ENCODE assay signal across 1 cellular context in the genomic region with DNA sequence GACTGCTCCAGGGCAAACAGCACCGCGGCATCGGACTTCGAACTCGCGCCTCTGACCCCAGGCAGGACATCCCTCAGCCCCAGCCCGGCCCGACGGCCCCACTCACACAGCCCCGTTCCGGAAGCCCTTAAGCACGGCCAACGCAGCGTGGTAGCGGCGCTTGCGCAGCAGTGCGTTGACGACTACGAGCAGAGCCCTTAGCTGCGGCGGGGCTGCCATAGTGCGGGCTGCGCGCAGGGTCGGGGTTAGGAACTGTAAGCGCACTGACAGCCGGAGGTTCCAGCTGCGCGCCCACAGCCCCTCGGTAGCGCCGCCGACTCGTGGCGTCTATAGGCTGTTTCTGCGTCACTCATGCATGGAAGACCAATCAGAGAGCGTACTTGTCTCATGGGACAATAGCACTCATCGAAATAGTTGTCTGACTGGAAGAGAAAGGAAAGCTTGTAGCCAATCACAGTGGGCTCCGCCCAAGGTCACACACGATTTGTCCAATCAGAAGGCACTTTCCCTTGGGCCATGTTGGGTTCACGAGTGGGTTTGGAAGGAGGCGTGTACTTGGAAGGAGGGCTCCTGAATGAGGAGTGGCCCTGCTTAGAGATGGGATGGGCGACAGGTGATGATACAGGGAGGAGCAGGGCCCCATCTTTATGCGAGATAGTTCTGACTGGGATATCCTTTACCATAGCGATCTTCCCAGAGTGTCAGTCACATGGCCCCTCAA.
TF ChIP-seq lines count a peak whose summit lies in the region.

Gene PXMP4, minus strand, starts transcription at position 322 of the 721 bp plus-strand sequence. Its CDS starts 103 bp downstream, at position 219.

TF ChIP-seq in HepG2, 621 proteins besides CTCF, POLR2A, EP300 and RAD21 (continued from another document):
- no peak; the same call in 1 of the 2 replicates for TF ChIP-seq ZNF609 (CRISPR knock-in tag; IDR thresholded peaks at IDR 0.05; ENCODE audit: borderline replicate concordance)
- TF ChIP-seq ZNF672 (CRISPR knock-in tag; IDR thresholded peaks at IDR 0.05) = no peak
- TF ChIP-seq ZNF333 (CRISPR knock-in tag; IDR thresholded peaks at IDR 0.05; ENCODE audit: borderline replicate concordance) = no peak
- TF ChIP-seq SIX4 (CRISPR knock-in tag; IDR thresholded peaks at IDR 0.05) = no peak
- TF ChIP-seq THRA (CRISPR knock-in tag; IDR thresholded peaks at IDR 0.05; ENCODE audit: borderline replicate concordance) = no peak
- no peak for TF ChIP-seq ZNF562 (CRISPR knock-in tag; IDR thresholded peaks at IDR 0.05; ENCODE audit: borderline replicate concordance)
- no peak for TF ChIP-seq E2F1 (CRISPR knock-in tag; IDR thresholded peaks at IDR 0.05)
- TF ChIP-seq ZNF570 (CRISPR knock-in tag; IDR thresholded peaks at IDR 0.05; ENCODE audit: borderline replicate concordance) = no peak
- TF ChIP-seq PRDM4 (CRISPR knock-in tag; IDR thresholded peaks at IDR 0.05; ENCODE audit: borderline replicate concordance) = no peak
- TF ChIP-seq RFXANK (CRISPR knock-in tag; IDR thresholded peaks at IDR 0.05) = no peak
- TF ChIP-seq POGK (CRISPR knock-in tag; conservative IDR thresholded peaks at IDR 0.05) = no peak
- TF ChIP-seq TFDP2 (CRISPR knock-in tag; IDR thresholded peaks at IDR 0.05) = no peak
- TF ChIP-seq, protein P1, sequence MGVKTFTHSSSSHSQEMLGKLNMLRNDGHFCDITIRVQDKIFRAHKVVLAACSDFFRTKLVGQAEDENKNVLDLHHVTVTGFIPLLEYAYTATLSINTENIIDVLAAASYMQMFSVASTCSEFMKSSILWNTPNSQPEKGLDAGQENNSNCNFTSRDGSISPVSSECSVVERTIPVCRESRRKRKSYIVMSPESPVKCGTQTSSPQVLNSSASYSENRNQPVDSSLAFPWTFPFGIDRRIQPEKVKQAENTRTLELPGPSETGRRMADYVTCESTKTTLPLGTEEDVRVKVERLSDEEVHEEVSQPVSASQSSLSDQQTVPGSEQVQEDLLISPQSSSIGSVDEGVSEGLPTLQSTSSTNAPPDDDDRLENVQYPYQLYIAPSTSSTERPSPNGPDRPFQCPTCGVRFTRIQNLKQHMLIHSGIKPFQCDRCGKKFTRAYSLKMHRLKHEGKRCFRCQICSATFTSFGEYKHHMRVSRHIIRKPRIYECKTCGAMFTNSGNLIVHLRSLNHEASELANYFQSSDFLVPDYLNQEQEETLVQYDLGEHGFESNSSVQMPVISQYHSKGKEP (CRISPR knock-in tag; IDR thresholded peaks at IDR 0.05) = no peak
- no peak for TF ChIP-seq CC2D1A (CRISPR knock-in tag; IDR thresholded peaks at IDR 0.05)
- 0 out of 2 replicates have a peak, but pooled peaks have one; percentile 4 for TF ChIP-seq TOPORS (CRISPR knock-in tag; IDR thresholded peaks at IDR 0.05)
- TF ChIP-seq, protein P2, sequence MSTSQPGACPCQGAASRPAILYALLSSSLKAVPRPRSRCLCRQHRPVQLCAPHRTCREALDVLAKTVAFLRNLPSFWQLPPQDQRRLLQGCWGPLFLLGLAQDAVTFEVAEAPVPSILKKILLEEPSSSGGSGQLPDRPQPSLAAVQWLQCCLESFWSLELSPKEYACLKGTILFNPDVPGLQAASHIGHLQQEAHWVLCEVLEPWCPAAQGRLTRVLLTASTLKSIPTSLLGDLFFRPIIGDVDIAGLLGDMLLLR (CRISPR knock-in tag; IDR thresholded peaks at IDR 0.05) = no peak
- TF ChIP-seq HNF4A (CRISPR knock-in tag; IDR thresholded peaks at IDR 0.05) = peak; percentile 79
- TF ChIP-seq MYC (CRISPR knock-in tag; IDR thresholded peaks at IDR 0.05; ENCODE audit: borderline replicate concordance) = no peak
- TF ChIP-seq ZNF160 (CRISPR knock-in tag; IDR thresholded peaks at IDR 0.05) = no peak
- TF ChIP-seq KDM5B (CRISPR knock-in tag; IDR thresholded peaks at IDR 0.05; ENCODE audit: borderline replicate concordance) = no peak
- no peak for TF ChIP-seq IKZF1 (IDR thresholded peaks at IDR 0.05)
- TF ChIP-seq ZBTB37 (CRISPR knock-in tag; IDR thresholded peaks at IDR 0.05) = no peak
- TF ChIP-seq E2F5 (CRISPR knock-in tag; conservative IDR thresholded peaks at IDR 0.05) = no peak
- no peak for TF ChIP-seq POLR2AphosphoS2 (IDR thresholded peaks at IDR 0.05; ENCODE audit: low read depth, low read length)
